Comparison of ENCODE assay signal across 1 cellular context in genomic region chr2:208265807-208266640, GRCh38.
TF ChIP-seq lines count a peak whose summit lies in the region.

A gene with protein sequence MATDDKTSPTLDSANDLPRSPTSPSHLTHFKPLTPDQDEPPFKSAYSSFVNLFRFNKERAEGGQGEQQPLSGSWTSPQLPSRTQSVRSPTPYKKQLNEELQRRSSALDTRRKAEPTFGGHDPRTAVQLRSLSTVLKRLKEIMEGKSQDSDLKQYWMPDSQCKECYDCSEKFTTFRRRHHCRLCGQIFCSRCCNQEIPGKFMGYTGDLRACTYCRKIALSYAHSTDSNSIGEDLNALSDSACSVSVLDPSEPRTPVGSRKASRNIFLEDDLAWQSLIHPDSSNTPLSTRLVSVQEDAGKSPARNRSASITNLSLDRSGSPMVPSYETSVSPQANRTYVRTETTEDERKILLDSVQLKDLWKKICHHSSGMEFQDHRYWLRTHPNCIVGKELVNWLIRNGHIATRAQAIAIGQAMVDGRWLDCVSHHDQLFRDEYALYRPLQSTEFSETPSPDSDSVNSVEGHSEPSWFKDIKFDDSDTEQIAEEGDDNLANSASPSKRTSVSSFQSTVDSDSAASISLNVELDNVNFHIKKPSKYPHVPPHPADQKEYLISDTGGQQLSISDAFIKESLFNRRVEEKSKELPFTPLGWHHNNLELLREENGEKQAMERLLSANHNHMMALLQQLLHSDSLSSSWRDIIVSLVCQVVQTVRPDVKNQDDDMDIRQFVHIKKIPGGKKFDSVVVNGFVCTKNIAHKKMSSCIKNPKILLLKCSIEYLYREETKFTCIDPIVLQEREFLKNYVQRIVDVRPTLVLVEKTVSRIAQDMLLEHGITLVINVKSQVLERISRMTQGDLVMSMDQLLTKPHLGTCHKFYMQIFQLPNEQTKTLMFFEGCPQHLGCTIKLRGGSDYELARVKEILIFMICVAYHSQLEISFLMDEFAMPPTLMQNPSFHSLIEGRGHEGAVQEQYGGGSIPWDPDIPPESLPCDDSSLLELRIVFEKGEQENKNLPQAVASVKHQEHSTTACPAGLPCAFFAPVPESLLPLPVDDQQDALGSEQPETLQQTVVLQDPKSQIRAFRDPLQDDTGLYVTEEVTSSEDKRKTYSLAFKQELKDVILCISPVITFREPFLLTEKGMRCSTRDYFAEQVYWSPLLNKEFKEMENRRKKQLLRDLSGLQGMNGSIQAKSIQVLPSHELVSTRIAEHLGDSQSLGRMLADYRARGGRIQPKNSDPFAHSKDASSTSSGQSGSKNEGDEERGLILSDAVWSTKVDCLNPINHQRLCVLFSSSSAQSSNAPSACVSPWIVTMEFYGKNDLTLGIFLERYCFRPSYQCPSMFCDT (N-terminal part only) (plus strand): TSS chr2:208266255. CDS start chr2:208271520, 5,265 bp downstream.

TF ChIP-seq in HepG2, 621 proteins besides CTCF, POLR2A, EP300 and RAD21 (continued from another document and continues in another):
- TF ChIP-seq ZNF275 (CRISPR knock-in tag; IDR thresholded peaks at IDR 0.05; ENCODE audit: borderline replicate concordance) (peak; percentile 47; the same call in 1 of the 2 replicates), ARNT (IDR thresholded peaks at IDR 0.05) (no peak), ZNF780A (CRISPR knock-in tag; IDR thresholded peaks at IDR 0.05) (peak; percentile 37; the same call in 1 of the 2 replicates), SALL1 (CRISPR knock-in tag; IDR thresholded peaks at IDR 0.05) (peak; percentile 99), ARHGAP35 (CRISPR knock-in tag; IDR thresholded peaks at IDR 0.05; ENCODE audit: borderline replicate concordance) (peak; percentile 57; the same call in 1 of the 2 replicates), HDAC6 (IDR thresholded peaks at IDR 0.05; ENCODE audit: low read depth, low read length) (no peak), ZMYM3 (CRISPR knock-in tag; IDR thresholded peaks at IDR 0.05) (peak; percentile 94), ZNF205 (CRISPR knock-in tag; IDR thresholded peaks at IDR 0.05) (peak; percentile 95), ZBTB8A (CRISPR knock-in tag; IDR thresholded peaks at IDR 0.05; ENCODE audit: borderline replicate concordance, low read depth) (0 out of 2 replicates have a peak, but pooled peaks have one; percentile 16), ZNF138 (CRISPR knock-in tag; IDR thresholded peaks at IDR 0.05; ENCODE audit: low read depth) (no peak), CCDC6 (CRISPR knock-in tag; IDR thresholded peaks at IDR 0.05) (peak; percentile 98), ZNF577 (CRISPR knock-in tag; IDR thresholded peaks at IDR 0.05; ENCODE audit: borderline replicate concordance, low read depth) (no peak), NFE2L2 (IDR thresholded peaks at IDR 0.05; ENCODE audit: low read length) (no peak), TGIF2 (CRISPR knock-in tag; IDR thresholded peaks at IDR 0.05) (peak; percentile 97), ZC3H4 (CRISPR knock-in tag; IDR thresholded peaks at IDR 0.05; ENCODE audit: borderline replicate concordance) (no peak), POLR2G (IDR thresholded peaks at IDR 0.05; ENCODE audit: low read depth, low read length) (peak; percentile 90), ZNF713 (CRISPR knock-in tag; IDR thresholded peaks at IDR 0.05) (no peak), HOXA5 (CRISPR knock-in tag; IDR thresholded peaks at IDR 0.05) (no peak; the same call in 1 of the 2 replicates), KLF11 (CRISPR knock-in tag; IDR thresholded peaks at IDR 0.05) (no peak), ATRX (CRISPR knock-in tag; IDR thresholded peaks at IDR 0.05; ENCODE audit: borderline replicate concordance) (no peak), HOXA9 (CRISPR knock-in tag; IDR thresholded peaks at IDR 0.05; ENCODE audit: borderline replicate concordance) (peak; percentile 67; the same call in 1 of the 2 replicates), NFIC (IDR thresholded peaks at IDR 0.05; ENCODE audit: low read length) (no peak), RELA (CRISPR knock-in tag; IDR thresholded peaks at IDR 0.05) (no peak), JUN (CRISPR knock-in tag; IDR thresholded peaks at IDR 0.05) (peak; percentile 59; the same call in 1 of the 2 replicates), DNMT1 (CRISPR knock-in tag; IDR thresholded peaks at IDR 0.05) (no peak), TEF (CRISPR knock-in tag; IDR thresholded peaks at IDR 0.05) (no peak), YY1 (IDR thresholded peaks at IDR 0.05; ENCODE audit: insufficient read depth, insufficient replicate concordance, low read depth, low read length) (peak; percentile 89), ZNF549 (CRISPR knock-in tag; IDR thresholded peaks at IDR 0.05) (no peak), ZNF83 (CRISPR knock-in tag; IDR thresholded peaks at IDR 0.05; ENCODE audit: borderline replicate concordance) (peak; percentile 49; the same call in 1 of the 2 replicates), GABPB1 (CRISPR knock-in tag; IDR thresholded peaks at IDR 0.05) (peak; percentile 97), NCOR1 (IDR thresholded peaks at IDR 0.05; ENCODE audit: borderline replicate concordance, low read length) (no peak; the same call in 1 of the 2 replicates), GLI4 (CRISPR knock-in tag; IDR thresholded peaks at IDR 0.05; ENCODE audit: borderline replicate concordance) (0 out of 2 replicates have a peak, but pooled peaks have one; percentile 50), ETV5 (CRISPR knock-in tag; IDR thresholded peaks at IDR 0.05; ENCODE audit: borderline replicate concordance) (peak; percentile 93), FOSL1 (CRISPR knock-in tag; IDR thresholded peaks at IDR 0.05; ENCODE audit: borderline replicate concordance) (no peak), EEA1 (CRISPR knock-in tag; IDR thresholded peaks at IDR 0.05; ENCODE audit: borderline replicate concordance) (no peak; the same call in none of the 2 replicates), KLF12 (CRISPR knock-in tag; IDR thresholded peaks at IDR 0.05; ENCODE audit: borderline replicate concordance) (no peak), ZBTB21 (CRISPR knock-in tag; IDR thresholded peaks at IDR 0.05) (peak; percentile 15; the same call in 1 of the 2 replicates), ZNF367 (CRISPR knock-in tag; IDR thresholded peaks at IDR 0.05; ENCODE audit: borderline replicate concordance) (peak; percentile 80), SYNCRIP (IDR thresholded peaks at IDR 0.05; ENCODE audit: insufficient read depth, low read depth, low read length) (no peak), ZNF569 (CRISPR knock-in tag; IDR thresholded peaks at IDR 0.05; ENCODE audit: borderline replicate concordance) (peak; percentile 31; the same call in 1 of the 2 replicates), RFXAP (CRISPR knock-in tag; IDR thresholded peaks at IDR 0.05; ENCODE audit: borderline replicate concordance) (peak; percentile 74; the same call in 1 of the 2 replicates), NFKB2 (CRISPR knock-in tag; IDR thresholded peaks at IDR 0.05; ENCODE audit: borderline replicate concordance) (peak; percentile 76), MTF2 (CRISPR knock-in tag; IDR thresholded peaks at IDR 0.05; ENCODE audit: borderline replicate concordance) (no peak)
- TF ChIP-seq, protein P1, sequence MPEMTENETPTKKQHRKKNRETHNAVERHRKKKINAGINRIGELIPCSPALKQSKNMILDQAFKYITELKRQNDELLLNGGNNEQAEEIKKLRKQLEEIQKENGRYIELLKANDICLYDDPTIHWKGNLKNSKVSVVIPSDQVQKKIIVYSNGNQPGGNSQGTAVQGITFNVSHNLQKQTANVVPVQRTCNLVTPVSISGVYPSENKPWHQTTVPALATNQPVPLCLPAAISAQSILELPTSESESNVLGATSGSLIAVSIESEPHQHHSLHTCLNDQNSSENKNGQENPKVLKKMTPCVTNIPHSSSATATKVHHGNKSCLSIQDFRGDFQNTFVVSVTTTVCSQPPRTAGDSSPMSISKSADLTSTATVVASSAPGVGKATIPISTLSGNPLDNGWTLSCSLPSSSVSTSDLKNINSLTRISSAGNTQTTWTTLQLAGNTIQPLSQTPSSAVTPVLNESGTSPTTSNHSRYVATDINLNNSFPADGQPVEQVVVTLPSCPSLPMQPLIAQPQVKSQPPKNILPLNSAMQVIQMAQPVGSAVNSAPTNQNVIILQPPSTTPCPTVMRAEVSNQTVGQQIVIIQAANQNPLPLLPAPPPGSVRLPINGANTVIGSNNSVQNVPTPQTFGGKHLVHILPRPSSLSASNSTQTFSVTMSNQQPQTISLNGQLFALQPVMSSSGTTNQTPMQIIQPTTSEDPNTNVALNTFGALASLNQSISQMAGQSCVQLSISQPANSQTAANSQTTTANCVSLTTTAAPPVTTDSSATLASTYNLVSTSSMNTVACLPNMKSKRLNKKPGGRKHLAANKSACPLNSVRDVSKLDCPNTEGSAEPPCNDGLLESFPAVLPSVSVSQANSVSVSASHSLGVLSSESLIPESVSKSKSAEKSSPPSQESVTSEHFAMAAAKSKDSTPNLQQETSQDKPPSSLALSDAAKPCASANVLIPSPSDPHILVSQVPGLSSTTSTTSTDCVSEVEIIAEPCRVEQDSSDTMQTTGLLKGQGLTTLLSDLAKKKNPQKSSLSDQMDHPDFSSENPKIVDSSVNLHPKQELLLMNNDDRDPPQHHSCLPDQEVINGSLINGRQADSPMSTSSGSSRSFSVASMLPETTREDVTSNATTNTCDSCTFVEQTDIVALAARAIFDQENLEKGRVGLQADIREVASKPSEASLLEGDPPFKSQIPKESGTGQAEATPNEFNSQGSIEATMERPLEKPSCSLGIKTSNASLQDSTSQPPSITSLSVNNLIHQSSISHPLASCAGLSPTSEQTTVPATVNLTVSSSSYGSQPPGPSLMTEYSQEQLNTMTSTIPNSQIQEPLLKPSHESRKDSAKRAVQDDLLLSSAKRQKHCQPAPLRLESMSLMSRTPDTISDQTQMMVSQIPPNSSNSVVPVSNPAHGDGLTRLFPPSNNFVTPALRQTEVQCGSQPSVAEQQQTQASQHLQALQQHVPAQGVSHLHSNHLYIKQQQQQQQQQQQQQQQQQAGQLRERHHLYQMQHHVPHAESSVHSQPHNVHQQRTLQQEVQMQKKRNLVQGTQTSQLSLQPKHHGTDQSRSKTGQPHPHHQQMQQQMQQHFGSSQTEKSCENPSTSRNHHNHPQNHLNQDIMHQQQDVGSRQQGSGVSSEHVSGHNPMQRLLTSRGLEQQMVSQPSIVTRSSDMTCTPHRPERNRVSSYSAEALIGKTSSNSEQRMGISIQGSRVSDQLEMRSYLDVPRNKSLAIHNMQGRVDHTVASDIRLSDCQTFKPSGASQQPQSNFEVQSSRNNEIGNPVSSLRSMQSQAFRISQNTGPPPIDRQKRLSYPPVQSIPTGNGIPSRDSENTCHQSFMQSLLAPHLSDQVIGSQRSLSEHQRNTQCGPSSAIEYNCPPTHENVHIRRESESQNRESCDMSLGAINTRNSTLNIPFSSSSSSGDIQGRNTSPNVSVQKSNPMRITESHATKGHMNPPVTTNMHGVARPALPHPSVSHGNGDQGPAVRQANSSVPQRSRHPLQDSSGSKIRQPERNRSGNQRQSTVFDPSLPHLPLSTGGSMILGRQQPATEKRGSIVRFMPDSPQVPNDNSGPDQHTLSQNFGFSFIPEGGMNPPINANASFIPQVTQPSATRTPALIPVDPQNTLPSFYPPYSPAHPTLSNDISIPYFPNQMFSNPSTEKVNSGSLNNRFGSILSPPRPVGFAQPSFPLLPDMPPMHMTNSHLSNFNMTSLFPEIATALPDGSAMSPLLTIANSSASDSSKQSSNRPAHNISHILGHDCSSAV (CRISPR knock-in tag; IDR thresholded peaks at IDR 0.05; ENCODE audit: borderline replicate concordance) = peak; percentile 87; the same call in 1 of the 2 replicates
- TF ChIP-seq, protein P2, sequence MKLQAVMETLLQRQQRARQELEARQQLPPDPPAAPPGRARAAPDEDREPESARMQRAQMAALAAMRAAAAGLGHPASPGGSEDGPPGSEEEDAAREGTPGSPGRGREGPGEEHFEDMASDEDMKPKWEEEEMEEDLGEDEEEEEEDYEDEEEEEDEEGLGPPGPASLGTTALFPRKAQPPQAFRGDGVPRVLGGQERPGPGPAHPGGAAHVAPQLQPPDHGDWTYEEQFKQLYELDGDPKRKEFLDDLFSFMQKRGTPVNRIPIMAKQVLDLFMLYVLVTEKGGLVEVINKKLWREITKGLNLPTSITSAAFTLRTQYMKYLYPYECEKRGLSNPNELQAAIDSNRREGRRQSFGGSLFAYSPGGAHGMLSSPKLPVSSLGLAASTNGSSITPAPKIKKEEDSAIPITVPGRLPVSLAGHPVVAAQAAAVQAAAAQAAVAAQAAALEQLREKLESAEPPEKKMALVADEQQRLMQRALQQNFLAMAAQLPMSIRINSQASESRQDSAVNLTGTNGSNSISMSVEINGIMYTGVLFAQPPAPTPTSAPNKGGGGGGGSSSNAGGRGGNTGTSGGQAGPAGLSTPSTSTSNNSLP (IDR thresholded peaks at IDR 0.05; ENCODE audit: low read depth, low read length) = peak; percentile 81
- TF ChIP-seq, protein P3, sequence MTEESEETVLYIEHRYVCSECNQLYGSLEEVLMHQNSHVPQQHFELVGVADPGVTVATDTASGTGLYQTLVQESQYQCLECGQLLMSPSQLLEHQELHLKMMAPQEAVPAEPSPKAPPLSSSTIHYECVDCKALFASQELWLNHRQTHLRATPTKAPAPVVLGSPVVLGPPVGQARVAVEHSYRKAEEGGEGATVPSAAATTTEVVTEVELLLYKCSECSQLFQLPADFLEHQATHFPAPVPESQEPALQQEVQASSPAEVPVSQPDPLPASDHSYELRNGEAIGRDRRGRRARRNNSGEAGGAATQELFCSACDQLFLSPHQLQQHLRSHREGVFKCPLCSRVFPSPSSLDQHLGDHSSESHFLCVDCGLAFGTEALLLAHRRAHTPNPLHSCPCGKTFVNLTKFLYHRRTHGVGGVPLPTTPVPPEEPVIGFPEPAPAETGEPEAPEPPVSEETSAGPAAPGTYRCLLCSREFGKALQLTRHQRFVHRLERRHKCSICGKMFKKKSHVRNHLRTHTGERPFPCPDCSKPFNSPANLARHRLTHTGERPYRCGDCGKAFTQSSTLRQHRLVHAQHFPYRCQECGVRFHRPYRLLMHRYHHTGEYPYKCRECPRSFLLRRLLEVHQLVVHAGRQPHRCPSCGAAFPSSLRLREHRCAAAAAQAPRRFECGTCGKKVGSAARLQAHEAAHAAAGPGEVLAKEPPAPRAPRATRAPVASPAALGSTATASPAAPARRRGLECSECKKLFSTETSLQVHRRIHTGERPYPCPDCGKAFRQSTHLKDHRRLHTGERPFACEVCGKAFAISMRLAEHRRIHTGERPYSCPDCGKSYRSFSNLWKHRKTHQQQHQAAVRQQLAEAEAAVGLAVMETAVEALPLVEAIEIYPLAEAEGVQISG (CRISPR knock-in tag; IDR thresholded peaks at IDR 0.05) = peak; percentile 87
